In the genomic region with DNA sequence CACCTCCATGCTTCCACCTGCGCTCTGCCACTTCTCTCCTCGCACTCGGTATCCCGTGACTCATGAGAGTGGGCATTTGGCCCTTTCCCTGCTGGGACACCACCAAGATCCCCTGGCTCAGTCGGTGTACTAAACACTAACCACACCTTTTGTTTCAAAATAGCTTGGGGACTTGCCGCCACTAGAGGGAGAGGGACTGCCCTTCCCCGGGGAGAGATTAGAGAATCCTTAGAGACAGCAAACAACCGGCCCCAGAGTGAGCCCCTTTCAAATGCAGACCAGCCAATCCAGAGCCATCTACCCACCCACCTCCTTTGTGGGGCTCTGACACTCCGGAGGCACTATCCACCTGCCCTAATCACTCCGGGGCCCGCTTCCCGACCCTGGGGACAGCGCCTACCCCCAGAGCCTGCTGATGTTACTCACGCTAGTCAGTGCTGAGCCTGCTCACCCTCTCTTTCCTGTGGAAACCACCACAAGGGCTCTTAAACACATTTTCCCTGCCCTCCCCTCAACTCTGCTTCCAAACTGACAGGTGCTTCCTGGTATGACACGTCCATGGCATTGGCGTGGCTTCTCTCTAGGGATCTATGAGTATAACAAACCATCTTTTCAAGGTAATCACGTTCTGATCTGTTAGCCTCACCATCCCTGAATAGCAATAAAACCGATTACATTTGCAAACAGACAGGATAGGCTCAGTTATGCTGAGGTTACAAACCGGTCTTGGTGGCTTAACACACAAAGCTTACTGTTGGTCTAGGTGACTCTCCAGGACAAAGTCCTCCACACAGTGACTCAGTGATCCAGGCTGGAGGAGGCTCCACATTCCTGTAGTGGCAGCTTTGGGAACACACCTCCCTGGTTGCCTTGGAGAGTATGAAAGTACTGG, we compare ENCODE assay signal across 8 cellular contexts.
DNase-seq lines count a peak whose midpoint lies in the region; ATAC-seq lines count a peak whose summit lies in the region.

No MANE protein-coding gene starts in this region.

- ATAC-seq in GM19035 (IDR thresholded peaks at IDR 0.05; ENCODE audit: unreplicated experiment): no peak

- no peak overlapping the region for H3K27ac ChIP-seq in caudate nucleus (ENCODE audit: low read depth, low read length)

- peak; percentile 3 for DNase-seq in SIG-M5 treated with dmso at 0.1 percent for 504 hours (lab: John Stamatoyannopoulos, UW; ENCODE audit: unreplicated experiment)
- no peak for DNase-seq in SIG-M5 (lab: John Stamatoyannopoulos, UW)
- DNase-seq in HuH-7 (ENCODE audit: low spot score): peak; percentile 86
- DNase-seq in RPMI7951 (ENCODE audit: low read depth): peak; percentile 4
- DNase-seq in dermis blood vessel endothelial cell: peak; percentile 78
- peak; percentile 9 for DNase-seq in mucosa of gallbladder (ENCODE audit: low spot score)
- no peak for DNase-seq in caudate nucleus (lab: John Stamatoyannopoulos, UW)

Comparison
In these comparisons a context has a peak if more than half of its experiments do, and no peak if none do; other contexts are left out.
1. DNase-seq: peak in SIG-M5 treated with dmso at 0.1 percent for 504 hours (single experiment), HuH-7 (single experiment), RPMI7951 (single experiment), dermis blood vessel endothelial cell (single experiment) and mucosa of gallbladder (single experiment); none in SIG-M5 (single experiment) and caudate nucleus (0 of 61).